1 cellular context compared by ENCODE assay signal in genomic region chr2:233234264-233234663, GRCh38.
TF ChIP-seq lines count a peak whose summit lies in the region.

No MANE protein-coding gene starts in this region.

TF ChIP-seq in GM12878, 131 proteins besides CTCF, POLR2A, EP300 and RAD21:
- TF ChIP-seq CHD2 (IDR thresholded peaks at IDR 0.05; ENCODE audit: borderline replicate concordance, low read depth, low read length): no peak
- peak; percentile 41; the same call in 1 of the 2 replicates for TF ChIP-seq RUNX3 (IDR thresholded peaks at IDR 0.05; ENCODE audit: low read length)
TF ChIP-seq in GM12878: peak in this region for 1.
